29 cellular contexts compared by ENCODE assay signal in genomic region chr14:91146661-91147060, GRCh38. TPM values are rescaled to one million over a fixed set of nuclear protein-coding genes. Genes with fewer than 3 reads are reported as not detected.
DNase-seq lines count a peak whose midpoint lies in the region; ATAC-seq and TF ChIP-seq lines count a peak whose summit lies in the region.
"Had no signal": no experiment of that assay in that cellular context is flagged by ENCODE, and none has a peak within 500 bp of the region (broad histone marks: within the 10 kb centered on the region; RNA-seq: fewer than 3 reads in every experiment).

No MANE protein-coding gene starts in this region.

- H3K9ac ChIP-seq in rectal smooth muscle tissue (ENCODE audit: low read length), result no peak overlapping the region
- H3K9ac ChIP-seq: GM23248 had no signal

- peaks cover 69% of the 10 kb centered on the region for H3K36me3 Mint-ChIP-seq in activated CD8-positive, alpha-beta T cell treated with anti-CD3 and anti-CD28 coated beads, Interleukin-2, amount 10 ng/mL, durations not matched to agents 7 days and 5 days (ENCODE audit: low read depth)
- H3K36me3 Mint-ChIP-seq in activated CD8-positive, alpha-beta T cell treated with anti-CD3 and anti-CD28 coated beads for 36 hours (ENCODE audit: low read depth), result peaks cover 35% of the 10 kb centered on the region
- peaks cover 65% of the 10 kb centered on the region for H3K36me3 Mint-ChIP-seq in CD8-positive, alpha-beta T cell

- no peak for ATAC-seq in activated CD8-positive, alpha-beta T cell treated with anti-CD3 and anti-CD28 coated beads, Interleukin-2, amount 10 ng/mL, durations not matched to agents 7 days and 5 days
- no peak for ATAC-seq in activated CD8-positive, alpha-beta T cell treated with anti-CD3 and anti-CD28 coated beads for 36 hours
- ATAC-seq in CD8-positive, alpha-beta T cell, result no peak
- ATAC-seq: body of pancreas; HepG2; stimulated activated naive CD8-positive, alpha-beta T cell treated with anti-CD3 and anti-CD28 coated beads, Interleukin-15, Interleukin-2, amounts not matched to agents 100 U/mL and 50 U/mL, for 24 hours had no signal

- H3K9me3 ChIP-seq in right atrium auricular region, result no peaks in the 10 kb centered on the region
- H3K9me3 ChIP-seq in CD8-positive, alpha-beta T cell (ENCODE audit: low read length), result no peaks in the 10 kb centered on the region
- H3K9me3 ChIP-seq: body of pancreas, neutrophil, prostate gland, tibial nerve had no signal

- CTCF ChIA-PET in activated CD8-positive, alpha-beta T cell treated with anti-CD3 and anti-CD28 coated beads, Interleukin-2, amount 10 ng/mL, durations not matched to agents 7 days and 5 days (lab: Charles Lee), result interaction anchor here (1.3 to 3.6 kb wide), 2 partner anchors 8 to 26 kb away, joined by 3 to 13 read pairs; no protein-coding TSS in a partner anchor
- CTCF ChIA-PET in activated CD8-positive, alpha-beta T cell treated with anti-CD3 and anti-CD28 coated beads for 36 hours (lab: Charles Lee), result interaction anchor here (1.3 kb wide), 1 partner anchor 27 kb away, joined by 3 read pairs; no protein-coding TSS in a partner anchor
- CTCF ChIA-PET in CD8-positive, alpha-beta T cell (lab: Charles Lee), result interaction anchor here (1.0 to 1.6 kb wide), 3 partner anchors 30 to 244 kb away, joined by 3 to 5 read pairs (median 5); no protein-coding TSS in a partner anchor

- H3K9me3 Mint-ChIP-seq in activated CD8-positive, alpha-beta T cell treated with anti-CD3 and anti-CD28 coated beads, Interleukin-2, amount 10 ng/mL, durations not matched to agents 7 days and 5 days (ENCODE audit: insufficient read depth), result no peaks in the 10 kb centered on the region
- no peaks in the 10 kb centered on the region for H3K9me3 Mint-ChIP-seq in activated CD8-positive, alpha-beta T cell treated with anti-CD3 and anti-CD28 coated beads for 36 hours
- H3K9me3 Mint-ChIP-seq in CD8-positive, alpha-beta T cell, result no peaks in the 10 kb centered on the region
- H3K9me3 Mint-ChIP-seq: CD4-positive, alpha-beta T cell; naive B cell had no signal

- TF ChIP-seq CTCF in activated CD8-positive, alpha-beta T cell treated with anti-CD3 and anti-CD28 coated beads for 36 hours (IDR thresholded peaks at IDR 0.05), result no peak
- no peak for TF ChIP-seq CTCF in right atrium auricular region (IDR thresholded peaks at IDR 0.05)
- TF ChIP-seq CTCF in CD8-positive, alpha-beta T cell (IDR thresholded peaks at IDR 0.05), result no peak

- H3K4me3 ChIP-seq in right atrium auricular region (no peak overlapping the region), rectal smooth muscle tissue (ENCODE audit: low read length) (no peak overlapping the region)
- no peak overlapping the region for H3K4me3 ChIP-seq in CD8-positive, alpha-beta T cell (ENCODE audit: low read depth, low read length)
- H3K4me3 ChIP-seq: body of pancreas, GM23248, PC-9, prostate gland, tibial nerve had no signal

- DNase-seq in activated CD8-positive, alpha-beta T cell treated with anti-CD3 and anti-CD28 coated beads, Interleukin-2, amount 10 ng/mL, durations not matched to agents 7 days and 5 days, result no peak
- DNase-seq in activated CD8-positive, alpha-beta T cell treated with anti-CD3 and anti-CD28 coated beads for 36 hours, result no peak
- DNase-seq in caudate nucleus (lab: John Stamatoyannopoulos, UW) (peak in 22 of 61 donors; percentile 18 to 81 (median 32)), right atrium auricular region (ENCODE audit: low spot score) (no peak), GM03348 (ENCODE audit: low spot score) (no peak), NK-92 (lab: John Stamatoyannopoulos, UW; ENCODE audit: unreplicated experiment) (no peak)
- no peak for DNase-seq in CD8-positive, alpha-beta T cell
- DNase-seq: 8988T; activated CD4-positive, alpha-beta T cell treated with anti-CD3 and anti-CD28 coated beads, Interleukin-2, amount 50 U/mL, for 4 hours; activated CD4-positive, CD25-positive, alpha-beta regulatory T cell; activated gamma-delta T cell; body of pancreas; CD4-positive, alpha-beta T cell; GM23248; mesenchymal stem cell; naive B cell; NCI-H1694 treated with DMSO at 0.1 percent for 48 hours; NCI-H524; NK-92 treated with Interleukin-12 subunit alpha and Interleukin-12 subunit beta, amount 100 ng/mL, for 24 hours; PC-9; SIG-M5; stimulated activated naive CD8-positive, alpha-beta T cell treated with anti-CD3 and anti-CD28 coated beads, Interleukin-15, Interleukin-2, amounts not matched to agents 100 U/mL and 50 U/mL, for 24 hours; SW 1271 had no signal

- peak overlapping the region; percentile 92 for H3K27ac ChIP-seq in caudate nucleus (ENCODE audit: low read depth, low read length)
- peak overlapping the region; percentile 11 to 19 for H3K27ac ChIP-seq in right atrium auricular region
- peak overlapping the region; percentile 19 for H3K27ac ChIP-seq in rectal smooth muscle tissue (ENCODE audit: low read depth, low read length)
- no peak overlapping the region for H3K27ac ChIP-seq in CD8-positive, alpha-beta T cell (ENCODE audit: low read depth, low read length)
- H3K27ac ChIP-seq: body of pancreas, epithelial cell of prostate, GM23248, neutrophil, PC-9, prostate gland, tibial nerve had no signal

- H3K27me3 ChIP-seq in right atrium auricular region (no peaks in the 10 kb centered on the region), rectal smooth muscle tissue (ENCODE audit: control insufficient read depth, insufficient read depth, low read length) (peaks cover 2% of the 10 kb centered on the region)
- no peaks in the 10 kb centered on the region for H3K27me3 ChIP-seq in CD8-positive, alpha-beta T cell (ENCODE audit: insufficient read depth, low read length)
- H3K27me3 ChIP-seq: body of pancreas, neutrophil, tibial nerve had no signal

- no peaks in the 10 kb centered on the region for H3K27me3 Mint-ChIP-seq in activated CD8-positive, alpha-beta T cell treated with anti-CD3 and anti-CD28 coated beads, Interleukin-2, amount 10 ng/mL, durations not matched to agents 7 days and 5 days (ENCODE audit: low read depth)
- no peaks in the 10 kb centered on the region for H3K27me3 Mint-ChIP-seq in activated CD8-positive, alpha-beta T cell treated with anti-CD3 and anti-CD28 coated beads for 36 hours
- H3K27me3 Mint-ChIP-seq in CD8-positive, alpha-beta T cell (ENCODE audit: low read depth), result no peaks in the 10 kb centered on the region
- H3K27me3 Mint-ChIP-seq: CD4-positive, alpha-beta T cell; naive B cell had no signal

- POLR2A ChIA-PET in activated CD8-positive, alpha-beta T cell treated with anti-CD3 and anti-CD28 coated beads, Interleukin-2, amount 10 ng/mL, durations not matched to agents 7 days and 5 days (lab: Charles Lee), result no interaction called here
- POLR2A ChIA-PET in activated CD8-positive, alpha-beta T cell treated with anti-CD3 and anti-CD28 coated beads for 36 hours (lab: Charles Lee), result no interaction called here
- POLR2A ChIA-PET in CD8-positive, alpha-beta T cell (lab: Charles Lee), result no interaction called here

- H3K36me3 ChIP-seq in right atrium auricular region (peaks cover 27% of the 10 kb centered on the region), rectal smooth muscle tissue (ENCODE audit: control insufficient read depth, insufficient read depth, low read length) (peaks cover 16% of the 10 kb centered on the region)
- no peaks in the 10 kb centered on the region for H3K36me3 ChIP-seq in CD8-positive, alpha-beta T cell (ENCODE audit: insufficient read depth, low read length)
- H3K36me3 ChIP-seq: prostate gland had no signal

- H3K4me1 Mint-ChIP-seq in activated CD8-positive, alpha-beta T cell treated with anti-CD3 and anti-CD28 coated beads, Interleukin-2, amount 10 ng/mL, durations not matched to agents 7 days and 5 days (ENCODE audit: low read depth), result peaks cover 61% of the 10 kb centered on the region
- peaks cover 30% of the 10 kb centered on the region for H3K4me1 Mint-ChIP-seq in activated CD8-positive, alpha-beta T cell treated with anti-CD3 and anti-CD28 coated beads for 36 hours (ENCODE audit: low read depth)
- peaks cover 19% of the 10 kb centered on the region for H3K4me1 Mint-ChIP-seq in CD8-positive, alpha-beta T cell (ENCODE audit: low read depth)

- peak overlapping the region; percentile 52 for H3K27ac Mint-ChIP-seq in activated CD8-positive, alpha-beta T cell treated with anti-CD3 and anti-CD28 coated beads, Interleukin-2, amount 10 ng/mL, durations not matched to agents 7 days and 5 days
- H3K27ac Mint-ChIP-seq in activated CD8-positive, alpha-beta T cell treated with anti-CD3 and anti-CD28 coated beads for 36 hours, result no peak overlapping the region
- H3K27ac Mint-ChIP-seq in CD8-positive, alpha-beta T cell, result no peak overlapping the region
- H3K27ac Mint-ChIP-seq: CD4-positive, alpha-beta T cell had no signal

- H3K4me1 ChIP-seq in right atrium auricular region (peaks cover 0 to 56% of the 10 kb centered on the region in 2 donors), rectal smooth muscle tissue (ENCODE audit: control insufficient read depth, insufficient read depth, low read length) (peaks cover 19% of the 10 kb centered on the region)
- peaks cover 17% of the 10 kb centered on the region for H3K4me1 ChIP-seq in CD8-positive, alpha-beta T cell (ENCODE audit: insufficient read depth, low read length)
- H3K4me1 ChIP-seq: prostate gland had no signal

- intact Hi-C loops in activated CD8-positive, alpha-beta T cell treated with anti-CD3 and anti-CD28 coated beads for 36 hours (cut with micrococcal nuclease), result no loop called here
- intact Hi-C loops in CD8-positive, alpha-beta T cell (cut with DNase I, micrococcal nuclease), result loop anchor here in 1 of 2 experiments (10.0 kb wide), 1 partner anchor 242 kb away; no protein-coding TSS in a partner anchor

- no peak overlapping the region for H3K4me3 Mint-ChIP-seq in activated CD8-positive, alpha-beta T cell treated with anti-CD3 and anti-CD28 coated beads, Interleukin-2, amount 10 ng/mL, durations not matched to agents 7 days and 5 days
- H3K4me3 Mint-ChIP-seq in activated CD8-positive, alpha-beta T cell treated with anti-CD3 and anti-CD28 coated beads for 36 hours, result no peak overlapping the region
- no peak overlapping the region for H3K4me3 Mint-ChIP-seq in CD8-positive, alpha-beta T cell
- H3K4me3 Mint-ChIP-seq: CD4-positive, alpha-beta T cell; naive B cell had no signal

RNA-seq across cellular contexts. Expression of gene DGLUCY, which starts 32.8 kb away (rescaled TPM):
- total RNA-seq in activated CD8-positive, alpha-beta T cell treated with anti-CD3 and anti-CD28 coated beads, Interleukin-2, amount 10 ng/mL, durations not matched to agents 7 days and 5 days, result 100 to 1,000 TPM; 111 to 119 TPM
- 10 to 100 TPM; 52.3 to 59.3 TPM for total RNA-seq in activated CD8-positive, alpha-beta T cell treated with anti-CD3 and anti-CD28 coated beads for 36 hours
- total RNA-seq in right atrium auricular region, result 100 to 1,000 TPM in 1 of 2 donors, 10 to 100 TPM in 1; 81.8 to 136 TPM
- total RNA-seq in CD8-positive, alpha-beta T cell, result 10 to 100 TPM; 31.2 to 33.6 TPM
